1 cellular context compared by ENCODE assay signal in genomic region chr20:62778601-62779416, GRCh38.
TF ChIP-seq lines count a peak whose summit lies in the region.

No MANE protein-coding gene starts in this region.

TF ChIP-seq in HepG2, 621 proteins besides CTCF, POLR2A, EP300 and RAD21 (continued from another document):
- TF ChIP-seq CREB3 (CRISPR knock-in tag; IDR thresholded peaks at IDR 0.05) (0 out of 2 replicates have a peak, but pooled peaks have one; percentile 45), ZNF563 (CRISPR knock-in tag; IDR thresholded peaks at IDR 0.05) (0 out of 2 replicates have a peak, but pooled peaks have one; percentile 39), GFI1 (CRISPR knock-in tag; IDR thresholded peaks at IDR 0.05; ENCODE audit: borderline replicate concordance) (no peak), ZBTB44 (CRISPR knock-in tag; IDR thresholded peaks at IDR 0.05) (no peak), PHF8 (CRISPR knock-in tag; IDR thresholded peaks at IDR 0.05) (peak; percentile 14; the same call in 1 of the 2 replicates), SPEN (CRISPR knock-in tag; IDR thresholded peaks at IDR 0.05; ENCODE audit: low read depth) (peak; percentile 38; the same call in 1 of the 2 replicates)
TF ChIP-seq in HepG2: peak in this region for 51.
